ENCODE assay signal across 27 cellular contexts in genomic region chr6:37987559-37987958, GRCh38.
DNase-seq lines count a peak whose midpoint lies in the region; ATAC-seq, FAIRE-seq and TF ChIP-seq lines count a peak whose summit lies in the region.
"Had no signal": no experiment of that assay in that cellular context is flagged by ENCODE, and none has a peak within 500 bp of the region (broad histone marks: within the 10 kb centered on the region; RNA-seq: fewer than 3 reads in every experiment).

No MANE protein-coding gene starts in this region.

- no peaks in the 10 kb centered on the region for H3K9me3 ChIP-seq in SK-N-SH
- no peaks in the 10 kb centered on the region for H3K9me3 ChIP-seq in fibroblast of lung (ENCODE audit: control insufficient read depth, insufficient read depth, low read depth, low read length)
- no peaks in the 10 kb centered on the region for H3K9me3 ChIP-seq in skeletal muscle satellite cell (replicated peaks; ENCODE audit: low read length)
- no peaks in the 10 kb centered on the region for H3K9me3 ChIP-seq in SJCRH30 (replicated peaks)
- H3K9me3 ChIP-seq: pancreas had no signal

- H3K4me2 ChIP-seq in SK-N-SH, result peak overlapping the region; percentile 25; the same call in 1 of the 2 replicates
- H3K4me2 ChIP-seq in fibroblast of lung (ENCODE audit: extremely low read depth, insufficient read depth, low read length), result no peak overlapping the region
- H3K4me2 ChIP-seq in skeletal muscle satellite cell (ENCODE audit: low read length), result peak overlapping the region; percentile 14

- H3K9me2 ChIP-seq in SK-N-SH, result no peaks in the 10 kb centered on the region

- H3K4me3 ChIP-seq in SK-N-SH (ENCODE audit: low read depth in 2 of 2, low read length in 1 of 2) (no peak overlapping the region), fibroblast of lung (replicated peaks in 1 of 4; ENCODE audit: control extremely low read depth in 1 of 4, insufficient read depth in 1 of 4, low read depth in 3 of 4, low read length in 4 of 4) (no peak overlapping the region), skeletal muscle satellite cell (ENCODE audit: low read length) (no peak overlapping the region), SJCRH30 (no peak overlapping the region)
- H3K4me3 ChIP-seq: GM12878, pancreas had no signal

- H3K9ac ChIP-seq in SK-N-SH (peak overlapping the region; percentile 21; the same call in 1 of the 2 replicates), fibroblast of lung (ENCODE audit: insufficient read depth, low read length) (no peak overlapping the region), skeletal muscle satellite cell (ENCODE audit: low read depth, low read length) (no peak overlapping the region)

- CTCF ChIA-PET in SK-N-SH (lab: Yijun Ruan, JAX), result no interaction called here

- H3K27ac ChIP-seq in SK-N-SH (ENCODE audit: low read depth in 2 of 2, low read length in 1 of 2) (peak overlapping the region in 1 of 2 experiments; percentile 71; a peak in 2 of 4 replicates), fibroblast of lung (ENCODE audit: insufficient read depth, low read length) (peak overlapping the region; percentile 27), SJCRH30 (no peak overlapping the region)
- H3K27ac ChIP-seq: 22Rv1, pancreas had no signal

- POLR2A ChIA-PET in SK-N-SH (lab: Yijun Ruan, JAX), result no interaction called here

- H3F3A ChIP-seq in SK-N-SH (replicated peaks; ENCODE audit: insufficient read depth), result peaks cover 34% of the 10 kb centered on the region

- H4K20me1 ChIP-seq in SK-N-SH (ENCODE audit: insufficient read depth) (peaks cover 89% of the 10 kb centered on the region), fibroblast of lung (ENCODE audit: control insufficient read depth, extremely low read depth, insufficient read depth, low read length) (peaks cover 4% of the 10 kb centered on the region)

- DNase-seq in SK-N-SH, result no peak
- DNase-seq in M059J (ENCODE audit: low read depth), result peak; percentile 20
- DNase-seq in fibroblast of lung (ENCODE audit: low read depth in 2 of 2), result no peak
- DNase-seq in SJCRH30, result no peak
- no peak for DNase-seq in NCI-H2081 treated with DMSO at 0.1 percent for 48 hours (lab: John Stamatoyannopoulos, UW)
- no peak for DNase-seq in frontal cortex (ENCODE audit: low spot score in 2 of 2)
- DNase-seq: activated CD4-positive, alpha-beta T cell treated with anti-CD3 and anti-CD28 coated beads, Interleukin-2, amount 50 U/mL, for 1 hour; activated CD8-positive, alpha-beta memory T cell treated with anti-CD3 and anti-CD28 coated beads, Interleukin-2, amount 50 U/mL, for 48 hours; anterior cingulate cortex; caudate nucleus; COR-L47; dermis blood vessel endothelial cell; DMS79; glutamatergic neuron; kidney glomerular epithelial cell; mesendoderm; naive thymus-derived CD4-positive, alpha-beta T cell; NCI-H1048; NCI-H2029 treated with DMSO at 0.1 percent for 48 hours; NCI-H345; pancreas had no signal

- WGBS in SK-N-SH (ENCODE audit: low lambda C conversion rate), result 90% methylated on average over 2 of the region's 2 CpGs

- TF ChIP-seq CTCF in SK-N-SH (IDR thresholded peaks at IDR 0.05) (no peak), fibroblast of lung (conservative IDR thresholded peaks at IDR 0.05 in 1 of 2, IDR thresholded peaks at IDR 0.05 in 1 of 2; ENCODE audit: low read depth in 1 of 2, low read length in 2 of 2) (no peak)

- TF ChIP-seq EP300 in SK-N-SH (IDR thresholded peaks at IDR 0.05; ENCODE audit: borderline replicate concordance in 1 of 2, low read depth in 1 of 2, low read length in 1 of 2), result no peak

- peaks cover 8 to 38% of the 10 kb centered on the region in 2 experiments for H3K4me1 ChIP-seq in SK-N-SH (ENCODE audit: control insufficient read depth in 1 of 2, insufficient read depth in 2 of 2, low read depth in 1 of 2, low read length in 1 of 2)
- H3K4me1 ChIP-seq in fibroblast of lung (ENCODE audit: control insufficient read depth, extremely low read depth, insufficient read depth, low read length), result peaks cover 18% of the 10 kb centered on the region
- peaks cover 50% of the 10 kb centered on the region for H3K4me1 ChIP-seq in skeletal muscle satellite cell (ENCODE audit: control insufficient read depth, insufficient read depth, low read length)
- peaks cover 20% of the 10 kb centered on the region for H3K4me1 ChIP-seq in SJCRH30

- H3K36me3 ChIP-seq in SK-N-SH (replicated peaks in 1 of 2; ENCODE audit: control insufficient read depth in 1 of 2, insufficient read depth in 2 of 2, low read length in 1 of 2) (no peaks in the 10 kb centered on the region), fibroblast of lung (ENCODE audit: control insufficient read depth, insufficient read depth, low read length) (no peaks in the 10 kb centered on the region), skeletal muscle satellite cell (ENCODE audit: insufficient read depth, low read length) (no peaks in the 10 kb centered on the region), SJCRH30 (no peaks in the 10 kb centered on the region)
- H3K36me3 ChIP-seq: pancreas had no signal

- no peak for FAIRE-seq in frontal cortex (lab: Jason Lieb, UNC)
- FAIRE-seq: GM12878, pancreas had no signal

- H3K79me2 ChIP-seq in SK-N-SH (ENCODE audit: insufficient read depth) (peaks cover 93% of the 10 kb centered on the region), fibroblast of lung (ENCODE audit: control insufficient read depth, insufficient read depth, low read length) (peaks cover 43% of the 10 kb centered on the region)

- H3K27me3 ChIP-seq in SK-N-SH (ENCODE audit: insufficient read depth), result no peaks in the 10 kb centered on the region
- H3K27me3 ChIP-seq in fibroblast of lung (ENCODE audit: control insufficient read depth, insufficient read depth, low read length), result no peaks in the 10 kb centered on the region
- H3K27me3 ChIP-seq in skeletal muscle satellite cell (ENCODE audit: control insufficient read depth, insufficient read depth, low read length), result no peaks in the 10 kb centered on the region
- no peaks in the 10 kb centered on the region for H3K27me3 ChIP-seq in SJCRH30
- H3K27me3 ChIP-seq: pancreas had no signal

- H2AFZ ChIP-seq in SK-N-SH (ENCODE audit: low read depth), result no peak overlapping the region
- no peak overlapping the region for H2AFZ ChIP-seq in fibroblast of lung (ENCODE audit: low read length)

- no peak for ATAC-seq in SK-N-SH treated with all-trans-retinoic acid at 6 μM for 48 hours
- ATAC-seq: GM12878; naive thymus-derived CD4-positive, alpha-beta T cell; Panc1; sciatic nerve had no signal

- TF ChIP-seq RAD21 in SK-N-SH (IDR thresholded peaks at IDR 0.05; ENCODE audit: low read length), result no peak

TF ChIP-seq in SK-N-SH, 30 proteins besides CTCF, POLR2A, EP300 and RAD21:
- TF ChIP-seq POLR2AphosphoS5 (IDR thresholded peaks at IDR 0.05; ENCODE audit: low read depth, low read length) (no peak), SIN3A (IDR thresholded peaks at IDR 0.05; ENCODE audit: borderline replicate concordance, low read depth, low read length) (no peak)

TF ChIP-seq in SK-N-SH treated with all-trans-retinoic acid at 6 μM for 48 hours, 23 proteins besides CTCF, POLR2A, EP300 and RAD21:
- TF ChIP-seq, protein P1, sequence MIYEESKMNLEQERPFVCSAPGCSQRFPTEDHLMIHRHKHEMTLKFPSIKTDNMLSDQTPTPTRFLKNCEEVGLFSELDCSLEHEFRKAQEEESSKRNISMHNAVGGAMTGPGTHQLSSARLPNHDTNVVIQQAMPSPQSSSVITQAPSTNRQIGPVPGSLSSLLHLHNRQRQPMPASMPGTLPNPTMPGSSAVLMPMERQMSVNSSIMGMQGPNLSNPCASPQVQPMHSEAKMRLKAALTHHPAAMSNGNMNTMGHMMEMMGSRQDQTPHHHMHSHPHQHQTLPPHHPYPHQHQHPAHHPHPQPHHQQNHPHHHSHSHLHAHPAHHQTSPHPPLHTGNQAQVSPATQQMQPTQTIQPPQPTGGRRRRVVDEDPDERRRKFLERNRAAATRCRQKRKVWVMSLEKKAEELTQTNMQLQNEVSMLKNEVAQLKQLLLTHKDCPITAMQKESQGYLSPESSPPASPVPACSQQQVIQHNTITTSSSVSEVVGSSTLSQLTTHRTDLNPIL (CRISPR knock-in tag; IDR thresholded peaks at IDR 0.05; ENCODE audit: low read depth), result no peak
- TF ChIP-seq TOX (CRISPR knock-in tag; IDR thresholded peaks at IDR 0.05; ENCODE audit: borderline replicate concordance) (no peak), ISL1 (CRISPR knock-in tag; IDR thresholded peaks at IDR 0.05) (no peak), TSHZ2 (CRISPR knock-in tag; IDR thresholded peaks at IDR 0.05) (no peak), CSDC2 (CRISPR knock-in tag; IDR thresholded peaks at IDR 0.05) (no peak), TCF4 (CRISPR knock-in tag; IDR thresholded peaks at IDR 0.05; ENCODE audit: borderline replicate concordance) (no peak)
